Comparison of ENCODE assay signal across 1 cellular context in the genomic region with DNA sequence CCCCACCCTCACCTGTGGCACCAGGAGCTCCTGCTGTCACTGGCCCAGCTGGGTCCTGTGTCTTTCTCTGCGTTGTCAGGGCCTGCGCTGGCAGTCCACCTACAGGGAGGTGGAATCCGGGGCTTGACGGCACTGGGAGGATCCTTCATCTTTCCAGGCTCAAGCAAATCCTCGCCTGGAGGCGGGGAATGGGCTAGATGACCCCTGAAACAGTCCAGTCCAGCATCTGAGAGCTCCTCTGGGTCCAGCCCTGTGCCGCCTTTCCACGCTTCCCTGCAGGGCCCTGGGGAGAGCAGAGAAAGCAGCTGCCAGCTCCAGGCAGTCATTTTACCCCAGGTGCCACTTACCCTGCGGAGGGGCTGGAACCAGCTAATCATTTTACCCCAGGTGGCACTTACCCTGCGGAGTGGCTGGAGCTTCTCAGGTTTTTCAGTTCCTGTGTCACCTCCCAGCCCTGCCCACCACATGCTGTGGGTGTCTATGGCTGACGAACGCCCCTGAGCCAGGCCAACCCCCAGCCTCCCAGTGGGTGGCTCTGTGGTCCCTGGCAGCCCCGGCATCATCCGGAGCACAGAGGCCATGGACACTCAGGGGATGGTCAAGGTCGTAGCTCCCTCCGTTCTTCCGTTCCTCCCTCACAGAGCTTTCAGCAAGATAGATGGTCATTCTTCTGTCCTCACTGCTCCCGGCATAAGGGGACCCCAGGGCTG.
TF ChIP-seq lines count a peak whose summit lies in the region.

No MANE protein-coding gene starts in this region.

TF ChIP-seq in HepG2, 621 proteins besides CTCF, POLR2A, EP300 and RAD21 (continues in another document):
- TF ChIP-seq, protein P1, sequence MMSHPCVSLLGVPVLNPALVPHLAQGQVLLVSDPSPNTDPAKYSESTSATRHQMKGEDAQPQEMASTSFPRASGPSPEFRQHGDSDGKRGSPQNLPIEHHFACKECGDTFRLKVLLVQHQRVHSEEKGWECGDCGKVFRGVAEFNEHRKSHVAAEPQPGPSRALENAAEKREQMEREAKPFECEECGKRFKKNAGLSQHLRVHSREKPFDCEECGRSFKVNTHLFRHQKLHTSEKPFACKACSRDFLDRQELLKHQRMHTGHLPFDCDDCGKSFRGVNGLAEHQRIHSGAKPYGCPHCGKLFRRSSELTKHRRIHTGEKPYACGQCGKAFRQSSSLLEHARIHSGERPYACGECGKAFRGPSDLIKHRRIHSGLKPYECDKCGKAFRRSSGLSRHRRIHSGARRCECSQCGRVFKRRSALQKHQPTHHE (CRISPR knock-in tag; IDR thresholded peaks at IDR 0.05; ENCODE audit: borderline replicate concordance) = no peak
- peak; percentile 56; the same call in 1 of the 2 replicates for TF ChIP-seq NFKB2 (CRISPR knock-in tag; IDR thresholded peaks at IDR 0.05; ENCODE audit: borderline replicate concordance)
- 0 out of 2 replicates have a peak, but pooled peaks have one; percentile 29 for TF ChIP-seq MED1 (CRISPR knock-in tag; IDR thresholded peaks at IDR 0.05)
- TF ChIP-seq, protein P2, sequence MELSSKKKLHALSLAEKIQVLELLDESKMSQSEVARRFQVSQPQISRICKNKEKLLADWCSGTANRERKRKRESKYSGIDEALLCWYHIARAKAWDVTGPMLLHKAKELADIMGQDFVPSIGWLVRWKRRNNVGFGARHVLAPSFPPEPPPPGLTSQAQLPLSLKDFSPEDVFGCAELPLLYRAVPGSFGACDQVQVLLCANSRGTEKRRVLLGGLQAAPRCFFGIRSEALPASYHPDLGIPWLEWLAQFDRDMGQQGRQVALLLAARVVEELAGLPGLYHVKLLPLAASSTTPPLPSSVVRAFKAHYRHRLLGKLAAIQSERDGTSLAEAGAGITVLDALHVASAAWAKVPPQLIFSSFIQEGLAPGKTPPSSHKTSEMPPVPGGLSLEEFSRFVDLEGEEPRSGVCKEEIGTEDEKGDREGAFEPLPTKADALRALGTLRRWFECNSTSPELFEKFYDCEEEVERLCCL (CRISPR knock-in tag; IDR thresholded peaks at IDR 0.05; ENCODE audit: borderline replicate concordance) = no peak
- TF ChIP-seq ZNF776 (CRISPR knock-in tag; IDR thresholded peaks at IDR 0.05) = no peak
- TF ChIP-seq, protein P3, sequence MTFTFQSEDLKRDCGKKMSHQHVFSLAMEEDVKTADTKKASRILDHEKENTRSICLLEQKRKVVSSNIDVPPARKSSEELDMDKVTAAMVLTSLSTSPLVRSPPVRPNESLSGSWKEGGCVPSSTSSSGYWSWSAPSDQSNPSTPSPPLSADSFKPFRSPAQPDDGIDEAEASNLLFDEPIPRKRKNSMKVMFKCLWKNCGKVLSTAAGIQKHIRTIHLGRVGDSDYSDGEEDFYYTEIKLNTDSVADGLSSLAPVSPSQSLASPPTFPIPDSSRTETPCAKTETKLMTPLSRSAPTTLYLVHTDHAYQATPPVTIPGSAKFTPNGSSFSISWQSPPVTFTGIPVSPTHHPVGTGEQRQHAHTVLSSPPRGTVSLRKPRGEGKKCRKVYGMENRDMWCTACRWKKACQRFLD (CRISPR knock-in tag; IDR thresholded peaks at IDR 0.05; ENCODE audit: borderline replicate concordance) = 0 out of 2 replicates have a peak, but pooled peaks have one; percentile 8
- TF ChIP-seq, protein P4, sequence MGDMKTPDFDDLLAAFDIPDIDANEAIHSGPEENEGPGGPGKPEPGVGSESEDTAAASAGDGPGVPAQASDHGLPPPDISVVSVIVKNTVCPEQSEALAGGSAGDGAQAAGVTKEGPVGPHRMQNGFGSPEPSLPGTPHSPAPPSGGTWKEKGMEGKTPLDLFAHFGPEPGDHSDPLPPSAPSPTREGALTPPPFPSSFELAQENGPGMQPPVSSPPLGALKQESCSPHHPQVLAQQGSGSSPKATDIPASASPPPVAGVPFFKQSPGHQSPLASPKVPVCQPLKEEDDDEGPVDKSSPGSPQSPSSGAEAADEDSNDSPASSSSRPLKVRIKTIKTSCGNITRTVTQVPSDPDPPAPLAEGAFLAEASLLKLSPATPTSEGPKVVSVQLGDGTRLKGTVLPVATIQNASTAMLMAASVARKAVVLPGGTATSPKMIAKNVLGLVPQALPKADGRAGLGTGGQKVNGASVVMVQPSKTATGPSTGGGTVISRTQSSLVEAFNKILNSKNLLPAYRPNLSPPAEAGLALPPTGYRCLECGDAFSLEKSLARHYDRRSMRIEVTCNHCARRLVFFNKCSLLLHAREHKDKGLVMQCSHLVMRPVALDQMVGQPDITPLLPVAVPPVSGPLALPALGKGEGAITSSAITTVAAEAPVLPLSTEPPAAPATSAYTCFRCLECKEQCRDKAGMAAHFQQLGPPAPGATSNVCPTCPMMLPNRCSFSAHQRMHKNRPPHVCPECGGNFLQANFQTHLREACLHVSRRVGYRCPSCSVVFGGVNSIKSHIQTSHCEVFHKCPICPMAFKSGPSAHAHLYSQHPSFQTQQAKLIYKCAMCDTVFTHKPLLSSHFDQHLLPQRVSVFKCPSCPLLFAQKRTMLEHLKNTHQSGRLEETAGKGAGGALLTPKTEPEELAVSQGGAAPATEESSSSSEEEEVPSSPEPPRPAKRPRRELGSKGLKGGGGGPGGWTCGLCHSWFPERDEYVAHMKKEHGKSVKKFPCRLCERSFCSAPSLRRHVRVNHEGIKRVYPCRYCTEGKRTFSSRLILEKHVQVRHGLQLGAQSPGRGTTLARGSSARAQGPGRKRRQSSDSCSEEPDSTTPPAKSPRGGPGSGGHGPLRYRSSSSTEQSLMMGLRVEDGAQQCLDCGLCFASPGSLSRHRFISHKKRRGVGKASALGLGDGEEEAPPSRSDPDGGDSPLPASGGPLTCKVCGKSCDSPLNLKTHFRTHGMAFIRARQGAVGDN (CRISPR knock-in tag; IDR thresholded peaks at IDR 0.05) = no peak
- no peak for TF ChIP-seq TGIF2 (CRISPR knock-in tag; IDR thresholded peaks at IDR 0.05)
- 0 out of 2 replicates have a peak, but pooled peaks have one; percentile 25 for TF ChIP-seq HIVEP1 (CRISPR knock-in tag; IDR thresholded peaks at IDR 0.05)
- TF ChIP-seq, protein P5, sequence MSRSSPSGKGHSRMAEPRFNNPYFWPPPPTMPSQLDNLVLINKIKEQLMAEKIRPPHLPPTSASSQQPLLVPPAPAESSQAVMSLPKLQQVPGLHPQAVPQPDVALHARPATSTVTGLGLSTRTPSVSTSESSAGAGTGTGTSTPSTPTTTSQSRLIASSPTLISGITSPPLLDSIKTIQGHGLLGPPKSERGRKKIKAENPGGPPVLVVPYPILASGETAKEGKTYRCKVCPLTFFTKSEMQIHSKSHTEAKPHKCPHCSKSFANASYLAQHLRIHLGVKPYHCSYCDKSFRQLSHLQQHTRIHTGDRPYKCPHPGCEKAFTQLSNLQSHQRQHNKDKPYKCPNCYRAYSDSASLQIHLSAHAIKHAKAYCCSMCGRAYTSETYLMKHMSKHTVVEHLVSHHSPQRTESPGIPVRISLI (CRISPR knock-in tag; IDR thresholded peaks at IDR 0.05; ENCODE audit: borderline replicate concordance) = no peak
- TF ChIP-seq, protein P6, sequence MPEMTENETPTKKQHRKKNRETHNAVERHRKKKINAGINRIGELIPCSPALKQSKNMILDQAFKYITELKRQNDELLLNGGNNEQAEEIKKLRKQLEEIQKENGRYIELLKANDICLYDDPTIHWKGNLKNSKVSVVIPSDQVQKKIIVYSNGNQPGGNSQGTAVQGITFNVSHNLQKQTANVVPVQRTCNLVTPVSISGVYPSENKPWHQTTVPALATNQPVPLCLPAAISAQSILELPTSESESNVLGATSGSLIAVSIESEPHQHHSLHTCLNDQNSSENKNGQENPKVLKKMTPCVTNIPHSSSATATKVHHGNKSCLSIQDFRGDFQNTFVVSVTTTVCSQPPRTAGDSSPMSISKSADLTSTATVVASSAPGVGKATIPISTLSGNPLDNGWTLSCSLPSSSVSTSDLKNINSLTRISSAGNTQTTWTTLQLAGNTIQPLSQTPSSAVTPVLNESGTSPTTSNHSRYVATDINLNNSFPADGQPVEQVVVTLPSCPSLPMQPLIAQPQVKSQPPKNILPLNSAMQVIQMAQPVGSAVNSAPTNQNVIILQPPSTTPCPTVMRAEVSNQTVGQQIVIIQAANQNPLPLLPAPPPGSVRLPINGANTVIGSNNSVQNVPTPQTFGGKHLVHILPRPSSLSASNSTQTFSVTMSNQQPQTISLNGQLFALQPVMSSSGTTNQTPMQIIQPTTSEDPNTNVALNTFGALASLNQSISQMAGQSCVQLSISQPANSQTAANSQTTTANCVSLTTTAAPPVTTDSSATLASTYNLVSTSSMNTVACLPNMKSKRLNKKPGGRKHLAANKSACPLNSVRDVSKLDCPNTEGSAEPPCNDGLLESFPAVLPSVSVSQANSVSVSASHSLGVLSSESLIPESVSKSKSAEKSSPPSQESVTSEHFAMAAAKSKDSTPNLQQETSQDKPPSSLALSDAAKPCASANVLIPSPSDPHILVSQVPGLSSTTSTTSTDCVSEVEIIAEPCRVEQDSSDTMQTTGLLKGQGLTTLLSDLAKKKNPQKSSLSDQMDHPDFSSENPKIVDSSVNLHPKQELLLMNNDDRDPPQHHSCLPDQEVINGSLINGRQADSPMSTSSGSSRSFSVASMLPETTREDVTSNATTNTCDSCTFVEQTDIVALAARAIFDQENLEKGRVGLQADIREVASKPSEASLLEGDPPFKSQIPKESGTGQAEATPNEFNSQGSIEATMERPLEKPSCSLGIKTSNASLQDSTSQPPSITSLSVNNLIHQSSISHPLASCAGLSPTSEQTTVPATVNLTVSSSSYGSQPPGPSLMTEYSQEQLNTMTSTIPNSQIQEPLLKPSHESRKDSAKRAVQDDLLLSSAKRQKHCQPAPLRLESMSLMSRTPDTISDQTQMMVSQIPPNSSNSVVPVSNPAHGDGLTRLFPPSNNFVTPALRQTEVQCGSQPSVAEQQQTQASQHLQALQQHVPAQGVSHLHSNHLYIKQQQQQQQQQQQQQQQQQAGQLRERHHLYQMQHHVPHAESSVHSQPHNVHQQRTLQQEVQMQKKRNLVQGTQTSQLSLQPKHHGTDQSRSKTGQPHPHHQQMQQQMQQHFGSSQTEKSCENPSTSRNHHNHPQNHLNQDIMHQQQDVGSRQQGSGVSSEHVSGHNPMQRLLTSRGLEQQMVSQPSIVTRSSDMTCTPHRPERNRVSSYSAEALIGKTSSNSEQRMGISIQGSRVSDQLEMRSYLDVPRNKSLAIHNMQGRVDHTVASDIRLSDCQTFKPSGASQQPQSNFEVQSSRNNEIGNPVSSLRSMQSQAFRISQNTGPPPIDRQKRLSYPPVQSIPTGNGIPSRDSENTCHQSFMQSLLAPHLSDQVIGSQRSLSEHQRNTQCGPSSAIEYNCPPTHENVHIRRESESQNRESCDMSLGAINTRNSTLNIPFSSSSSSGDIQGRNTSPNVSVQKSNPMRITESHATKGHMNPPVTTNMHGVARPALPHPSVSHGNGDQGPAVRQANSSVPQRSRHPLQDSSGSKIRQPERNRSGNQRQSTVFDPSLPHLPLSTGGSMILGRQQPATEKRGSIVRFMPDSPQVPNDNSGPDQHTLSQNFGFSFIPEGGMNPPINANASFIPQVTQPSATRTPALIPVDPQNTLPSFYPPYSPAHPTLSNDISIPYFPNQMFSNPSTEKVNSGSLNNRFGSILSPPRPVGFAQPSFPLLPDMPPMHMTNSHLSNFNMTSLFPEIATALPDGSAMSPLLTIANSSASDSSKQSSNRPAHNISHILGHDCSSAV (CRISPR knock-in tag; IDR thresholded peaks at IDR 0.05; ENCODE audit: borderline replicate concordance) = no peak
- TF ChIP-seq NR2F6 (IDR thresholded peaks at IDR 0.05) = no peak
- 0 out of 2 replicates have a peak, but pooled peaks have one; percentile 42 for TF ChIP-seq NR2F6 (CRISPR knock-in tag; IDR thresholded peaks at IDR 0.05)
- TF ChIP-seq ATRX (CRISPR knock-in tag; IDR thresholded peaks at IDR 0.05; ENCODE audit: borderline replicate concordance) = no peak
- TF ChIP-seq ETV5 (CRISPR knock-in tag; IDR thresholded peaks at IDR 0.05; ENCODE audit: borderline replicate concordance) = peak; percentile 49; the same call in 1 of the 2 replicates
- TF ChIP-seq TEAD3 (CRISPR knock-in tag; optimal IDR thresholded peaks at IDR 0.05; ENCODE audit: borderline replicate concordance) = no peak
- TF ChIP-seq FOXJ3 (CRISPR knock-in tag; IDR thresholded peaks at IDR 0.05; ENCODE audit: borderline replicate concordance) = no peak
- no peak for TF ChIP-seq RBM39 (IDR thresholded peaks at IDR 0.05; ENCODE audit: low read depth, low read length, poor library complexity, severe bottlenecking)
- no peak for TF ChIP-seq ZNF138 (CRISPR knock-in tag; IDR thresholded peaks at IDR 0.05; ENCODE audit: low read depth)
- TF ChIP-seq, protein P7, sequence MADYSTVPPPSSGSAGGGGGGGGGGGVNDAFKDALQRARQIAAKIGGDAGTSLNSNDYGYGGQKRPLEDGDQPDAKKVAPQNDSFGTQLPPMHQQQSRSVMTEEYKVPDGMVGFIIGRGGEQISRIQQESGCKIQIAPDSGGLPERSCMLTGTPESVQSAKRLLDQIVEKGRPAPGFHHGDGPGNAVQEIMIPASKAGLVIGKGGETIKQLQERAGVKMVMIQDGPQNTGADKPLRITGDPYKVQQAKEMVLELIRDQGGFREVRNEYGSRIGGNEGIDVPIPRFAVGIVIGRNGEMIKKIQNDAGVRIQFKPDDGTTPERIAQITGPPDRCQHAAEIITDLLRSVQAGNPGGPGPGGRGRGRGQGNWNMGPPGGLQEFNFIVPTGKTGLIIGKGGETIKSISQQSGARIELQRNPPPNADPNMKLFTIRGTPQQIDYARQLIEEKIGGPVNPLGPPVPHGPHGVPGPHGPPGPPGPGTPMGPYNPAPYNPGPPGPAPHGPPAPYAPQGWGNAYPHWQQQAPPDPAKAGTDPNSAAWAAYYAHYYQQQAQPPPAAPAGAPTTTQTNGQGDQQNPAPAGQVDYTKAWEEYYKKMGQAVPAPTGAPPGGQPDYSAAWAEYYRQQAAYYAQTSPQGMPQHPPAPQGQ (CRISPR knock-in tag; IDR thresholded peaks at IDR 0.05; ENCODE audit: borderline replicate concordance) = no peak
- peak; percentile 47; the same call in 1 of the 2 replicates for TF ChIP-seq KDM2A (CRISPR knock-in tag; IDR thresholded peaks at IDR 0.05; ENCODE audit: borderline replicate concordance, low read depth)
- TF ChIP-seq REL (CRISPR knock-in tag; conservative IDR thresholded peaks at IDR 0.05) = no peak
- TF ChIP-seq NFE2 (CRISPR knock-in tag; IDR thresholded peaks at IDR 0.05) = no peak
- no peak for TF ChIP-seq U2AF2 (IDR thresholded peaks at IDR 0.05; ENCODE audit: low read depth, low read length)
- TF ChIP-seq, protein P8, sequence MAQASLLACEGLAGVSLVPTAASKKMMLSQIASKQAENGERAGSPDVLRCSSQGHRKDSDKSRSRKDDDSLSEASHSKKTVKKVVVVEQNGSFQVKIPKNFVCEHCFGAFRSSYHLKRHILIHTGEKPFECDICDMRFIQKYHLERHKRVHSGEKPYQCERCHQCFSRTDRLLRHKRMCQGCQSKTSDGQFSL (CRISPR knock-in tag; IDR thresholded peaks at IDR 0.05) = no peak
- 0 out of 2 replicates have a peak, but pooled peaks have one; percentile 9 for TF ChIP-seq SALL1 (CRISPR knock-in tag; IDR thresholded peaks at IDR 0.05)
- TF ChIP-seq, protein P9, sequence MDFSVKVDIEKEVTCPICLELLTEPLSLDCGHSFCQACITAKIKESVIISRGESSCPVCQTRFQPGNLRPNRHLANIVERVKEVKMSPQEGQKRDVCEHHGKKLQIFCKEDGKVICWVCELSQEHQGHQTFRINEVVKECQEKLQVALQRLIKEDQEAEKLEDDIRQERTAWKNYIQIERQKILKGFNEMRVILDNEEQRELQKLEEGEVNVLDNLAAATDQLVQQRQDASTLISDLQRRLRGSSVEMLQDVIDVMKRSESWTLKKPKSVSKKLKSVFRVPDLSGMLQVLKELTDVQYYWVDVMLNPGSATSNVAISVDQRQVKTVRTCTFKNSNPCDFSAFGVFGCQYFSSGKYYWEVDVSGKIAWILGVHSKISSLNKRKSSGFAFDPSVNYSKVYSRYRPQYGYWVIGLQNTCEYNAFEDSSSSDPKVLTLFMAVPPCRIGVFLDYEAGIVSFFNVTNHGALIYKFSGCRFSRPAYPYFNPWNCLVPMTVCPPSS (IDR thresholded peaks at IDR 0.05) = no peak
- TF ChIP-seq MEF2D (CRISPR knock-in tag; IDR thresholded peaks at IDR 0.05) = no peak
